In genomic region chr6:124741341-124741740, GRCh38 we compare ENCODE assay signal across 24 cellular contexts.
"Had no signal": no experiment of that assay in that cellular context is flagged by ENCODE, and none has a peak within 500 bp of the region (broad histone marks: within the 10 kb centered on the region; RNA-seq: fewer than 3 reads in every experiment).

No MANE protein-coding gene starts in this region.

- DNase-seq: activated CD4-positive, alpha-beta memory T cell treated with anti-CD3 and anti-CD28 coated beads, Interleukin-2, amount 10 ng/mL, durations not matched to agents 7 days and 5 days; activated CD4-positive, alpha-beta T cell treated with anti-CD3 and anti-CD28 coated beads for 48 hours; activated CD4-positive, CD25-positive, alpha-beta regulatory T cell; activated CD8-positive, alpha-beta memory T cell treated with anti-CD3 and anti-CD28 coated beads, Interleukin-2, amount 10 ng/mL, durations not matched to agents 7 days and 5 days; activated naive CD4-positive, alpha-beta T cell; anterior cingulate cortex; effector CD8-positive, alpha-beta T cell; esophagus squamous epithelium; hippocampal formation; islet precursor cell; left lung; mucosa of descending colon; naive B cell; stimulated activated CD4-positive, alpha-beta T cell treated with anti-CD3 and anti-CD28 coated beads, Interleukin-4, amount 100 ng/mL, for 24 hours; T-helper 1 cell; T-helper 9 cell; testis; upper lobe of right lung had no signal

- H2AFZ ChIP-seq: neural progenitor cell had no signal

- H3K9me3 ChIP-seq: esophagus squamous epithelium, left lung, mucosa of descending colon, prostate gland, right atrium auricular region, testis, upper lobe of right lung had no signal

- ATAC-seq: activated CD8-positive, alpha-beta memory T cell treated with anti-CD3 and anti-CD28 coated beads, Interleukin-2, amount 10 ng/mL, durations not matched to agents 7 days and 5 days; left lung; mucosa of descending colon; stimulated activated memory B cell treated with anti-CD40 and anti-IgM and Interleukin-4, amounts not matched to agents 10 μg/mL and 1 μg/mL and 100 μg/mL, for 72 hours; upper lobe of right lung had no signal

- H3K4me1 ChIP-seq: esophagus squamous epithelium, left lung, neural progenitor cell, prostate gland, right atrium auricular region, testis, upper lobe of right lung had no signal

- H3K4me2 ChIP-seq: neural progenitor cell, smooth muscle cell had no signal

- H3K4me3 ChIP-seq: cardiac muscle cell, esophagus squamous epithelium, left lung, mucosa of descending colon, neural progenitor cell, prostate gland, right atrium auricular region, smooth muscle cell, testis, upper lobe of right lung had no signal

- H3K36me3 ChIP-seq: cardiac muscle cell, esophagus squamous epithelium, left lung, neural progenitor cell, prostate gland, right atrium auricular region, upper lobe of right lung had no signal

- H3K27me3 ChIP-seq: cardiac muscle cell, esophagus squamous epithelium, left lung, neural progenitor cell, right atrium auricular region, testis, upper lobe of right lung had no signal

- H3K27ac ChIP-seq: cardiac muscle cell, esophagus squamous epithelium, left lung, neural progenitor cell, prostate gland, right atrium auricular region, testis, upper lobe of right lung had no signal

- H3K9ac ChIP-seq: neural progenitor cell had no signal
